Comparison of ENCODE assay signal across 18 cellular contexts in the genomic region with DNA sequence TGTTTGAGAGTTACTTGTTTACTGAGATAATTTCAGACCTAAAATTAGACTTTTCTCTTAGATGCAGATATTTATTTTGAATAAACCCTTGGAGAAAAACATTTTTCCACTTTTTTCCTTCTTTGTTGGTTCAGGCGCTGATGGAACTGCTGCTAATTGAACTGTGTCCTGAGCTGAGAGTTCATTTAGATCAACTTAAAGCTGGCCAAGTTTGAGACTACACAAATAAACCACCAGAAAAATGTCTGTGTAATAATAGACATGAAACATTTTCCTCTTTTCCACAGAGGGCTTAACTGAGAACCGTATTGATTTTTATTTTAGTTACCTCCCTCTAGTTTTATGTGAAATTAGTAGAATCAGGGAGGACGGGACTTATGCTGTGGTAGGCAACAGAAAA. TPM values are rescaled to one million over a fixed set of nuclear protein-coding genes. Genes with fewer than 3 reads are reported as not detected.
A peak's percentile ranks its signal among the peaks of the same experiment; 100 is the strongest.
DNase-seq lines count a peak whose midpoint lies in the region; ATAC-seq, FAIRE-seq and TF ChIP-seq lines count a peak whose summit lies in the region.
"Had no signal": no experiment of that assay in that cellular context is flagged by ENCODE, and none has a peak within 500 bp of the region (broad histone marks: within the 10 kb centered on the region; RNA-seq: fewer than 3 reads in every experiment).

No MANE protein-coding gene starts in this region.

- SMC1A ChIA-PET in GM12878 (lab: Charles Lee; ENCODE audit: uncharacterized antibody, unreplicated experiment) = interaction anchor here (1.0 kb wide), 1 partner anchor 53 kb away, joined by 3 read pairs; no protein-coding TSS in a partner anchor

- no peaks in the 10 kb centered on the region for H3K27me3 Mint-ChIP-seq in nephron progenitor cell (ENCODE audit: low read depth, poor library complexity)
- H3K27me3 Mint-ChIP-seq: B cell; CD4-positive, alpha-beta T cell had no signal

- H3K9ac ChIP-seq in GM12878 (ENCODE audit: control insufficient read depth, insufficient read depth, low read length) = no peak overlapping the region

- no peak for TF ChIP-seq EP300 in GM12878 (IDR thresholded peaks at IDR 0.05; ENCODE audit: borderline replicate concordance in 1 of 2, control insufficient read depth in 1 of 2, low read depth in 2 of 2, low read length in 2 of 2)

- TF ChIP-seq CTCF in left ventricle myocardium inferior (IDR thresholded peaks at IDR 0.05; ENCODE audit: borderline replicate concordance) = no peak
- TF ChIP-seq CTCF in GM12878 (IDR thresholded peaks at IDR 0.05 in 2 of 3, conservative IDR thresholded peaks at IDR 0.05 in 1 of 3; ENCODE audit: control insufficient read depth in 2 of 3, extremely low read depth in 1 of 3, insufficient read depth in 1 of 3, low read depth in 3 of 3, low read length in 3 of 3) = no peak
- no peak for TF ChIP-seq CTCF in nephron progenitor cell (IDR thresholded peaks at IDR 0.05)

- H3K4me1 Mint-ChIP-seq in nephron progenitor cell = peaks cover 26% of the 10 kb centered on the region

- intact Hi-C loops in left ventricle myocardium inferior (cut with micrococcal nuclease) = no loop called here
- intact Hi-C loops in right cardiac atrium (cut with DNase I) = no loop called here
- intact Hi-C loops in GM12878 (cut with micrococcal nuclease; ENCODE audit: unreplicated experiment) = no loop called here

- H3K79me2 ChIP-seq in GM12878 (ENCODE audit: control insufficient read depth, insufficient read depth, low read length) = no peaks in the 10 kb centered on the region

- in situ Hi-C loops in GM12878 (cut with MboI) (no loop called here), KBM-7 (cut with MboI; ENCODE audit: low pct_unique_long_range_greater_than_20kb, low sequenced_read_pairs) (no loop called here)

- H3K9me3 Mint-ChIP-seq in nephron progenitor cell = no peaks in the 10 kb centered on the region
- H3K9me3 Mint-ChIP-seq: CD4-positive, alpha-beta T cell; H9 had no signal

- TF ChIP-seq RAD21 in GM12878 (IDR thresholded peaks at IDR 0.05; ENCODE audit: insufficient read depth, low read depth, low read length) = no peak

- POLR2A ChIA-PET in GM12878 (lab: Charles Lee) = interaction anchor here (0.7 kb wide), 3 partner anchors 18 to 538 kb away, joined by 4 to 6 read pairs (median 4); no protein-coding TSS in a partner anchor

- no peaks in the 10 kb centered on the region for H3K27me3 ChIP-seq in left ventricle myocardium inferior (ENCODE audit: low read depth)
- no peaks in the 10 kb centered on the region for H3K27me3 ChIP-seq in right cardiac atrium (ENCODE audit: control insufficient read depth, insufficient read depth)
- H3K27me3 ChIP-seq in GM12878 (replicated peaks in 1 of 2; ENCODE audit: control insufficient read depth in 2 of 2, insufficient read depth in 2 of 2, low read length in 1 of 2) = no peaks in the 10 kb centered on the region
- no peaks in the 10 kb centered on the region for H3K27me3 ChIP-seq in MG63

- H3K4me1 ChIP-seq in left ventricle myocardium inferior (no peaks in the 10 kb centered on the region), right cardiac atrium (ENCODE audit: control insufficient read depth, insufficient read depth, low read length) (no peaks in the 10 kb centered on the region), GM12878 (ENCODE audit: control insufficient read depth, insufficient read depth, low read length) (no peaks in the 10 kb centered on the region)

- H3K27ac Mint-ChIP-seq in nephron progenitor cell = peak overlapping the region; percentile 32
- H3K27ac Mint-ChIP-seq: B cell; CD4-positive, alpha-beta T cell had no signal

- H4K20me1 ChIP-seq in GM12878 (ENCODE audit: control insufficient read depth, insufficient read depth) = no peaks in the 10 kb centered on the region

- TF ChIP-seq POLR2A in GM12878 (IDR thresholded peaks at IDR 0.05; ENCODE audit: low read depth, low read length) = no peak

- CTCF ChIA-PET in GM12878 (lab: Yijun Ruan, JAX) = interaction anchor here (0.7 kb wide), 1 partner anchor 656 kb away, joined by 3 read pairs; no protein-coding TSS in a partner anchor

- no peak for FAIRE-seq in GM12878 (lab: Jason Lieb, UNC)
- FAIRE-seq: GM12891 had no signal

- H3K4me3 Mint-ChIP-seq in nephron progenitor cell = no peak overlapping the region
- H3K4me3 Mint-ChIP-seq: B cell; CD4-positive, alpha-beta T cell; H9 had no signal

- H3K4me3 ChIP-seq in left ventricle myocardium inferior (no peak overlapping the region), right cardiac atrium (ENCODE audit: low read length) (no peak overlapping the region), GM12878 (no peak overlapping the region), MG63 (no peak overlapping the region)

- no peak for DNase-seq in left ventricle myocardium inferior
- no peak for DNase-seq in right cardiac atrium
- DNase-seq in GM12878 (ENCODE audit: low read depth, low spot score) = no peak
- no peak for DNase-seq in nephron progenitor cell
- DNase-seq in UCSD-AML1 (lab: John Stamatoyannopoulos, UW; ENCODE audit: unreplicated experiment) = no peak
- no peak for DNase-seq in MG63
- DNase-seq in KBM-7 = no peak
- DNase-seq: ACHN; C1 segment of cervical spinal cord; Calu3; CD4-positive, alpha-beta T cell; DMS 273 treated with DMSO at 0.1 percent for 48 hours; DMS79; GOT3; H9 had no signal

- no peak for ATAC-seq in right cardiac atrium
- no peak for ATAC-seq in GM12878

- H3K36me3 ChIP-seq in left ventricle myocardium inferior (peaks cover 4% of the 10 kb centered on the region), GM12878 (ENCODE audit: control insufficient read depth in 2 of 2, insufficient read depth in 2 of 2, low read length in 1 of 2) (peaks cover 1 to 30% of the 10 kb centered on the region in 2 experiments), MG63 (no peaks in the 10 kb centered on the region)

- RAD21 ChIA-PET in GM12878 (lab: Charles Lee; ENCODE audit: unreplicated experiment) = interaction anchor here (1.1 kb wide), 1 partner anchor 22 kb away, joined by 3 read pairs; no protein-coding TSS in a partner anchor

- no TSS peak for BruUV-seq in GM12878 (replicated peaks; lab: Mats Ljungman, UMichigan)

- peak overlapping the region; percentile 47 for H3K27ac ChIP-seq in left ventricle myocardium inferior (replicated peaks)
- H3K27ac ChIP-seq in right cardiac atrium (ENCODE audit: low read length) = no peak overlapping the region
- H3K27ac ChIP-seq in GM12878 (ENCODE audit: control insufficient read depth, insufficient read depth) = peak overlapping the region; percentile 17; the same call in 1 of the 2 replicates

- no peaks in the 10 kb centered on the region for H3K9me3 ChIP-seq in left ventricle myocardium inferior (replicated peaks)
- H3K9me3 ChIP-seq in right cardiac atrium (ENCODE audit: control insufficient read depth, low read length) = no peaks in the 10 kb centered on the region
- no peaks in the 10 kb centered on the region for H3K9me3 ChIP-seq in GM12878 (replicated peaks; ENCODE audit: control insufficient read depth, insufficient read depth, low read length)
- H3K9me3 ChIP-seq in MG63 = no peaks in the 10 kb centered on the region

- peaks cover 2% of the 10 kb centered on the region for H3K36me3 Mint-ChIP-seq in nephron progenitor cell (ENCODE audit: low read depth)

- WGBS in right cardiac atrium = 83% methylated on average over 3 of the region's 3 CpGs
- 85% methylated on average over 3 of the region's 3 CpGs for WGBS in GM12878 (ENCODE audit: insufficient coverage, insufficient replicate concordance, low lambda C conversion rate, missing lambda C conversion rate)

- H2AFZ ChIP-seq in GM12878 (ENCODE audit: control insufficient read depth, low read depth, low read length) = no peak overlapping the region

- no peak overlapping the region for H3K4me2 ChIP-seq in GM12878 (ENCODE audit: control insufficient read depth, insufficient read depth)

RNA-seq across cellular contexts. Expression of a gene that starts 32.5 kb away (rescaled TPM):
- total RNA-seq in left ventricle myocardium inferior (2.8 TPM), right cardiac atrium (1 to 10 TPM; 1.6 to 2.9 (median 2.2) TPM), GM12878 (2014; rRNA removed) (0.82 and 0.85 TPM in 2 replicates), GM12878 (2014; rRNA removed; fragmentation: Illumina TruSeq; extraction: Trizol) (0.55 and 0.81 TPM in 2 replicates), GM12878 (2021) (0.48 and 0.62 TPM in 2 replicates)
- polyA plus RNA-seq in right cardiac atrium (1.3 TPM), GM12878 (2011; rRNA removed) (1.2 and 2.3 TPM in 2 replicates), GM12878 (2014; fragmentation: Illumina TruSeq; extraction: Trizol) (0.16 and 0.29 TPM in 2 replicates), GM12878 (2014; fragmentation: Nextera tagmentation; extraction: Ambion mirVana) (1 to 10 TPM; 1.5 to 2.3 TPM), GM12878 (2014; rRNA removed) (0.27 and 0.39 TPM in 2 replicates), GM12878 (2016; fragmentation: Nextera tagmentation; extraction: Ambion mirVana) (1 to 10 TPM; 4.5 to 5.2 TPM)
- 17.9 and 22.6 TPM in 2 replicates for total RNA-seq in GM12878 (2013; cell fraction: nucleolus; rRNA removed)
- 5.1 TPM for polyA plus RNA-seq in GM12878 (2011; ENCODE audit: low read depth)
- polyA plus RNA-seq in GM12878 (2011; cell fraction: cytosol; rRNA removed) = 0.13 and 0.24 TPM in 2 replicates
- polyA plus RNA-seq in GM12878 (2011; cell fraction: nucleus; rRNA removed) = 3.6 and 4.5 TPM in 2 replicates
- polyA plus RNA-seq in GM12878 (2012) = 4.5 and 6.1 TPM in 2 replicates
- 1.1 and 2.4 TPM in 2 replicates for polyA minus RNA-seq in GM12878 (2011; rRNA and poly(A)+ RNA removed)
- polyA minus RNA-seq in GM12878 (2011; cell fraction: cytosol; rRNA and poly(A)+ RNA removed) = 0.67 and 0.94 TPM in 2 replicates
- polyA minus RNA-seq in GM12878 (2011; cell fraction: nucleus; rRNA and poly(A)+ RNA removed) = 3.3 and 3.4 TPM in 2 replicates
- 0.43 TPM in 1 of 2 replicates, not detected in the other for total RNA-seq in MG63 (2014; rRNA removed; shearing (Covaris generic); ENCODE audit: low replicate concordance)
- total RNA-seq: G401 had no signal

RNA-seq across cellular contexts. Expression of a gene that starts 33.4 kb away (rescaled TPM):
- total RNA-seq in left ventricle myocardium inferior = 18.0 TPM
- 10 to 100 TPM; 11.6 to 14.4 (median 12.4) TPM for total RNA-seq in right cardiac atrium
- 24.8 TPM for polyA plus RNA-seq in right cardiac atrium
- total RNA-seq in GM12878 (2013; cell fraction: nucleolus; rRNA removed) = 92.7 and 109 TPM in 2 replicates
- total RNA-seq in GM12878 (2014; rRNA removed) = 21.0 and 26.8 TPM in 2 replicates
- total RNA-seq in GM12878 (2014; rRNA removed; fragmentation: Illumina TruSeq; extraction: Trizol) = 11.4 and 13.4 TPM in 2 replicates
- total RNA-seq in GM12878 (2021) = 18.6 and 19.9 TPM in 2 replicates
- polyA plus RNA-seq in GM12878 (2011; ENCODE audit: low read depth) = 201 TPM
- 67.9 and 80.1 TPM in 2 replicates for polyA plus RNA-seq in GM12878 (2011; rRNA removed)
- 46.2 and 65.1 TPM in 2 replicates for polyA plus RNA-seq in GM12878 (2011; cell fraction: cytosol; rRNA removed)
- polyA plus RNA-seq in GM12878 (2011; cell fraction: nucleus; rRNA removed) = 48.1 and 72.6 TPM in 2 replicates
- 80.2 and 194 TPM in 2 replicates for polyA plus RNA-seq in GM12878 (2012)
- polyA plus RNA-seq in GM12878 (2014; fragmentation: Illumina TruSeq; extraction: Trizol) = 9.9 and 10.6 TPM in 2 replicates
- polyA plus RNA-seq in GM12878 (2014; fragmentation: Nextera tagmentation; extraction: Ambion mirVana) = 10 to 100 TPM; 24.1 to 24.2 TPM
- 23.5 and 32.2 TPM in 2 replicates for polyA plus RNA-seq in GM12878 (2014; rRNA removed)
- polyA plus RNA-seq in GM12878 (2016; fragmentation: Nextera tagmentation; extraction: Ambion mirVana) = 10 to 100 TPM; 52.1 to 57.3 TPM
- polyA minus RNA-seq in GM12878 (2011; rRNA and poly(A)+ RNA removed) = 28.2 and 31.1 TPM in 2 replicates
- polyA minus RNA-seq in GM12878 (2011; cell fraction: cytosol; rRNA and poly(A)+ RNA removed) = 20.3 and 21.3 TPM in 2 replicates
- 57.9 and 60.2 TPM in 2 replicates for polyA minus RNA-seq in GM12878 (2011; cell fraction: nucleus; rRNA and poly(A)+ RNA removed)
- total RNA-seq in MG63 (2014; rRNA removed; shearing (Covaris generic); ENCODE audit: low replicate concordance) = 1.2 and 1.7 TPM in 2 replicates
